In the genomic region with DNA sequence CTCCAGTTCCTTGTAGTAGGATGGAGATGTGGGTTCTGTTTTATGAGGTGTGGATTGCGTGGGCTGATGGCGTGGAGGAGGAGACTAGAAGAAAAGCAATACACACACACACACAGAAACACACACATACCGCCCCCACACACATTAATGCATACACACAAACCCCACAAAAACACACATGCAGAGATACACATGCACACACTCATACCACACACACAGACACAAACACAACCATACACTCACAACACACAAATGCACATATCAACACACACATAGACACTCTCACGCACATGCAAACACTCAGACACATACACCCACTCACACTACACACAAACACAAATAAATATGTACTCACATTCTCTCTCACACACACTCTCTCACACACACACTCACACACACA, we compare ENCODE assay signal across 1 cellular context.
TF ChIP-seq lines count a peak whose summit lies in the region.

No MANE protein-coding gene starts in this region.

TF ChIP-seq in H1, 55 proteins besides CTCF, POLR2A, EP300 and RAD21:
- TF ChIP-seq GTF2F1 (IDR thresholded peaks at IDR 0.05; ENCODE audit: borderline replicate concordance, low read depth, low read length): no peak
- no peak for TF ChIP-seq SIN3A (conservative IDR thresholded peaks at IDR 0.05 in 1 of 2, IDR thresholded peaks at IDR 0.05 in 1 of 2; ENCODE audit: low read depth in 1 of 2, low read length in 2 of 2)
- no peak for TF ChIP-seq NRF1 (IDR thresholded peaks at IDR 0.05; ENCODE audit: low read depth, low read length)
- TF ChIP-seq RBBP5 (IDR thresholded peaks at IDR 0.05; ENCODE audit: borderline replicate concordance, low read depth, low read length): no peak
